14 cellular contexts compared by ENCODE assay signal in genomic region chr16:19393226-19394074, GRCh38. TPM values are rescaled to one million over a fixed set of nuclear protein-coding genes. Genes with fewer than 3 reads are reported as not detected.
A peak's percentile ranks its signal among the peaks of the same experiment; 100 is the strongest.
DNase-seq lines count a peak whose midpoint lies in the region; ATAC-seq and TF ChIP-seq lines count a peak whose summit lies in the region.
"Had no signal": no experiment of that assay in that cellular context is flagged by ENCODE, and none has a peak within 500 bp of the region (broad histone marks: within the 10 kb centered on the region; RNA-seq: fewer than 3 reads in every experiment).

No MANE protein-coding gene starts in this region.

- intact Hi-C loops in prostate gland (cut with DNase I), result loop anchor here (10.0 kb wide), 1 partner anchor 101 kb away; no protein-coding TSS in a partner anchor
- intact Hi-C loops in testis (cut with DNase I; ENCODE audit: low total_unique reads), result no loop called here

- peaks cover 24% of the 10 kb centered on the region for H3K4me1 ChIP-seq in RWPE2 (ENCODE audit: insufficient read depth, poor library complexity, severe bottlenecking)
- H3K4me1 ChIP-seq in prostate gland (replicated peaks), result peaks cover 12% of the 10 kb centered on the region
- H3K4me1 ChIP-seq in osteoblast (ENCODE audit: insufficient read depth, low read length), result no peaks in the 10 kb centered on the region
- H3K4me1 ChIP-seq in testis, result no peaks in the 10 kb centered on the region

- H3K36me3 ChIP-seq in RWPE2 (ENCODE audit: low read depth) (no peaks in the 10 kb centered on the region), prostate gland (no peaks in the 10 kb centered on the region), osteoblast (ENCODE audit: insufficient read depth, low read length) (no peaks in the 10 kb centered on the region), testis (ENCODE audit: low read depth, missing control alignments) (no peaks in the 10 kb centered on the region)

- no peak overlapping the region for H3K4me2 ChIP-seq in osteoblast (ENCODE audit: insufficient read depth, low read length)

- TF ChIP-seq POLR2A in prostate gland (IDR thresholded peaks at IDR 0.05) (no peak), testis (IDR thresholded peaks at IDR 0.05) (no peak)

- H3K4me3 ChIP-seq in RWPE2 (ENCODE audit: severe bottlenecking), result no peak overlapping the region
- no peak overlapping the region for H3K4me3 ChIP-seq in fibroblast of villous mesenchyme (ENCODE audit: low read depth, low read length)
- no peak overlapping the region for H3K4me3 ChIP-seq in prostate gland
- no peak overlapping the region for H3K4me3 ChIP-seq in osteoblast (ENCODE audit: insufficient read depth, low read length)
- no peak overlapping the region for H3K4me3 ChIP-seq in testis

- H4K20me1 ChIP-seq in osteoblast (ENCODE audit: insufficient read depth, low read length), result no peaks in the 10 kb centered on the region

- H3K27ac ChIP-seq in RWPE2 (ENCODE audit: poor library complexity, severe bottlenecking) (peak overlapping the region; percentile 41), prostate gland (peak overlapping the region; percentile 76 to 81), osteoblast (ENCODE audit: low read depth, low read length) (no peak overlapping the region), testis (no peak overlapping the region)

- ATAC-seq in RWPE2 (ENCODE audit: low read depth) (peak; percentile 54), GM18520 (IDR thresholded peaks at IDR 0.05; ENCODE audit: unreplicated experiment) (no peak)

- DNase-seq in HCEC 1CT (peak; percentile 48), RWPE2 (ENCODE audit: low spot score) (peak; percentile 65), fibroblast of villous mesenchyme (ENCODE audit: low read depth) (peak; percentile 81), prostate gland (ENCODE audit: low spot score) (peak; percentile 59), GM20000 (ENCODE audit: low spot score) (no peak), osteoblast (ENCODE audit: insufficient read length, low spot score, missing footprints) (no peak), testis (no peak)
- DNase-seq: activated T-cell treated with anti-CD3 and anti-CD28 coated beads, Interleukin-2, amount 50 U/mL, for 24 hours; NCI-H774; stimulated activated naive CD4-positive, alpha-beta T cell treated with Interleukin-2 at 50 U/mL for 16 hours; T1000 had no signal

- H3K9me3 ChIP-seq in RWPE2 (ENCODE audit: severe bottlenecking) (no peaks in the 10 kb centered on the region), prostate gland (no peaks in the 10 kb centered on the region), osteoblast (ENCODE audit: low read depth, low read length) (no peaks in the 10 kb centered on the region), testis (no peaks in the 10 kb centered on the region)

- no peak overlapping the region for H2AFZ ChIP-seq in osteoblast (ENCODE audit: low read length)

- WGBS in prostate gland, result 32% methylated on average over 13 of the region's 13 CpGs
- 54 to 56% methylated on average over 13 of the region's 13 CpGs for WGBS in testis, 2 donors

- H3K27me3 ChIP-seq in RWPE2 (ENCODE audit: insufficient read depth, poor library complexity, severe bottlenecking) (no peaks in the 10 kb centered on the region), prostate gland (replicated peaks; ENCODE audit: insufficient read depth) (no peaks in the 10 kb centered on the region), osteoblast (ENCODE audit: insufficient read depth, low read length) (no peaks in the 10 kb centered on the region), testis (no peaks in the 10 kb centered on the region)

- H3K79me2 ChIP-seq in osteoblast (ENCODE audit: insufficient read depth, low read length), result no peaks in the 10 kb centered on the region

- TF ChIP-seq CTCF in RWPE2 (IDR thresholded peaks at IDR 0.05; ENCODE audit: poor library complexity, severe bottlenecking) (no peak), fibroblast of villous mesenchyme (IDR thresholded peaks at IDR 0.05; ENCODE audit: insufficient read depth, low read depth, low read length) (no peak), prostate gland (IDR thresholded peaks at IDR 0.05) (no peak), GM20000 (IDR thresholded peaks at IDR 0.05; ENCODE audit: extremely low read depth, missing control alignments) (no peak), osteoblast (IDR thresholded peaks at IDR 0.05; ENCODE audit: extremely low read depth, low read depth, low read length) (no peak), testis (IDR thresholded peaks at IDR 0.05) (no peak)

RNA-seq across cellular contexts. Expression of gene TMC5, which starts 24.2 kb away (rescaled TPM):
- total RNA-seq in fibroblast of villous mesenchyme (not detected in 2 replicates), prostate gland (10 to 100 TPM; 24.5 to 54.8 TPM), osteoblast (under 0.01 TPM in 1 of 2 replicates, not detected in the other), testis (1 to 10 TPM; 4.5 to 7.1 TPM)
- 27.7 TPM for polyA plus RNA-seq in testis (ENCODE audit: insufficient read depth, low read depth, low replicate concordance)
- total RNA-seq: skeletal muscle tissue had no signal
- polyA plus RNA-seq: IgD-negative memory B cell had no signal

Comparison
In these comparisons a context has a peak if more than half of its experiments do, and no peak if none do; other contexts are left out.
1. DNase-seq: peak in HCEC 1CT (single experiment), RWPE2 (single experiment), fibroblast of villous mesenchyme (single experiment) and prostate gland (single experiment); none in GM20000 (single experiment), osteoblast (single experiment) and testis (single experiment).
2. H3K27ac ChIP-seq: peak in RWPE2 (single experiment) and prostate gland (2 of 2); none in osteoblast (single experiment) and testis (0 of 2).